ENCODE assay signal across 31 cellular contexts in the genomic region with DNA sequence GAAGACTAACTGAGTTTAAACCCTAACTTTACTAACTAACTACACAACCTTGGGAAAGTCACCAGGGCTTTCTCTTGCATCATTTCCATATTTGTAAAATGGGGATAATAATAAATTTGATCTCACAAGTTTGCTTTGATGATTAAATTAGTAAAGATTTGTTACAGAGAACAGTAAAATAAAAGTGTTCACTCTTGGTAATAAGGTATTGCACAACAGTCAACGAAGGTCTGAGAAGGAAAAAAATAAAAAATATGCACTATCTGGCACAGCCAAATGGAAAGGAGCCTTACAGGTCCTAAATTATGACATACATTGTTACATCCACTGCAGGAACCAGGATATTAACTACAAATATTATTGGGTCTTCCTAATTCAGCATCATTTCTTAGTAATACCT.
"Had no signal": no experiment of that assay in that cellular context is flagged by ENCODE, and none has a peak within 500 bp of the region (broad histone marks: within the 10 kb centered on the region; RNA-seq: fewer than 3 reads in every experiment).

No MANE protein-coding gene starts in this region.

- FAIRE-seq: TTC549 had no signal

- H3K27ac ChIP-seq: adrenal gland, cardiac muscle cell, VCaP had no signal

- H3K4me3 ChIP-seq: adrenal gland, cardiac muscle cell had no signal

- DNase-seq: activated B cell treated with CpG ODN at 0.5 μM for 24 hours; activated CD4-positive, alpha-beta memory T cell treated with anti-CD3 and anti-CD28 coated beads for 36 hours; activated CD4-positive, alpha-beta T cell treated with anti-CD3 and anti-CD28 coated beads for 4 hours; activated CD4-positive, alpha-beta T cell treated with anti-CD3 and anti-CD28 coated beads, Interleukin-2, amount 10 ng/mL, durations not matched to agents 24 days and 14 days; activated CD4-positive, alpha-beta T cell treated with anti-CD3 and anti-CD28 coated beads, Interleukin-2, amount 50 U/mL, for 1 hour; activated CD4-positive, alpha-beta T cell treated with anti-CD3 and anti-CD28 coated beads, Interleukin-2, amount 50 U/mL, for 4 hours; activated CD4-positive, CD25-positive, alpha-beta regulatory T cell treated with anti-CD3 and anti-CD28 coated beads, Interleukin-2, amount 50 U/mL, for 72 hours; activated CD8-positive, alpha-beta memory T cell treated with anti-CD3 and anti-CD28 coated beads, Interleukin-2, amount 50 U/mL, for 4 hours; activated CD8-positive, alpha-beta T cell treated with anti-CD3 and anti-CD28 coated beads for 36 hours; activated effector memory CD4-positive, alpha-beta T cell treated with anti-CD3 and anti-CD28 coated beads, Interleukin-2, amount 50 U/mL, for 16 hours; activated gamma-delta T cell treated with Interleukin-2 at 50 U/mL for 16 hours; activated naive CD4-positive, alpha-beta T cell; activated naive CD4-positive, alpha-beta T cell treated with anti-CD3 and anti-CD28 coated beads for 36 hours; activated naive CD4-positive, alpha-beta T cell treated with anti-CD3 and anti-CD28 coated beads, Interleukin-2, amount 50 U/mL, for 16 hours; activated naive CD8-positive, alpha-beta T cell treated with anti-CD3 and anti-CD28 coated beads for 36 hours; activated T-cell treated with anti-CD3 and anti-CD28 coated beads for 4 hours; activated T-cell treated with anti-CD3 and anti-CD28 coated beads, Interleukin-2, amount 50 U/mL, for 1 hour; activated T-cell treated with anti-CD3 and anti-CD28 coated beads, Interleukin-2, amount 50 U/mL, for 4 hours; activated T-cell treated with anti-CD3 and anti-CD28 coated beads, Interleukin-2, amount 50 U/mL, for 72 hours; adrenal gland; amniotic stem cell; aorta; caudate nucleus; cerebellar nuclear complex; T-helper 2 cell; T-helper 9 cell had no signal

- H3K9me3 ChIP-seq: adrenal gland had no signal

- H3K36me3 ChIP-seq: adrenal gland, cardiac muscle cell had no signal

- H3K27me3 ChIP-seq: adrenal gland, cardiac muscle cell had no signal

- H3K4me1 ChIP-seq: adrenal gland had no signal

- ATAC-seq: activated CD8-positive, alpha-beta T cell treated with anti-CD3 and anti-CD28 coated beads for 36 hours; activated naive CD4-positive, alpha-beta T cell treated with anti-CD3 and anti-CD28 coated beads, Interleukin-2, amount 50 U/mL, for 72 hours; activated T-cell treated with anti-CD3 and anti-CD28 coated beads, Interleukin-2, amount 50 U/mL, for 4 hours; activated T-cell treated with anti-CD3 and anti-CD28 coated beads, Interleukin-2, amount 50 U/mL, for 72 hours; activated T-helper 17 cell treated with anti-CD3 and anti-CD28 coated beads, Interleukin-2, amount 50 U/mL, for 72 hours had no signal
